Comparison of ENCODE assay signal across 13 cellular contexts in genomic region chr3:22474706-22475470, GRCh38.
DNase-seq lines count a peak whose midpoint lies in the region; TF ChIP-seq lines count a peak whose summit lies in the region.
"Had no signal": no experiment of that assay in that cellular context is flagged by ENCODE, and none has a peak within 500 bp of the region (broad histone marks: within the 10 kb centered on the region; RNA-seq: fewer than 3 reads in every experiment).

No MANE protein-coding gene starts in this region.

- H3K27me3 Mint-ChIP-seq in HFFc6 (ENCODE audit: insufficient read depth) = no peaks in the 10 kb centered on the region; the same call in 1 of the 2 replicates
- H3K27me3 Mint-ChIP-seq: activated B cell treated with CpG ODN at 0.5 μM for 24 hours; naive thymus-derived CD8-positive, alpha-beta T cell had no signal

- no peak overlapping the region for H3K4me3 Mint-ChIP-seq in HFFc6
- H3K4me3 Mint-ChIP-seq: activated B cell treated with CpG ODN at 0.5 μM for 24 hours; naive thymus-derived CD8-positive, alpha-beta T cell had no signal

- no peaks in the 10 kb centered on the region for H3K36me3 ChIP-seq in fibroblast of lung (ENCODE audit: control insufficient read depth, insufficient read depth, low read length)
- H3K36me3 ChIP-seq: adrenal gland, right lobe of liver had no signal

- H3K9me3 ChIP-seq in fibroblast of lung (ENCODE audit: control insufficient read depth, insufficient read depth, low read depth, low read length) = no peaks in the 10 kb centered on the region
- H3K9me3 ChIP-seq: adrenal gland, right lobe of liver had no signal

- no peaks in the 10 kb centered on the region for H3K4me1 ChIP-seq in fibroblast of lung (ENCODE audit: control insufficient read depth, extremely low read depth, insufficient read depth, low read length)
- H3K4me1 ChIP-seq: adrenal gland, right lobe of liver had no signal

- H3K4me1 Mint-ChIP-seq in HFFc6 (ENCODE audit: low read depth) = no peaks in the 10 kb centered on the region
- H3K4me1 Mint-ChIP-seq: activated B cell treated with CpG ODN at 0.5 μM for 24 hours; naive thymus-derived CD8-positive, alpha-beta T cell had no signal

- no peaks in the 10 kb centered on the region for H3K36me3 Mint-ChIP-seq in HFFc6 (ENCODE audit: low read depth)
- H3K36me3 Mint-ChIP-seq: naive thymus-derived CD8-positive, alpha-beta T cell had no signal

- no peaks in the 10 kb centered on the region for H3K27me3 ChIP-seq in fibroblast of lung (ENCODE audit: control insufficient read depth, insufficient read depth, low read length)
- H3K27me3 ChIP-seq: adrenal gland, right lobe of liver had no signal

- no peaks in the 10 kb centered on the region for H4K20me1 ChIP-seq in fibroblast of lung (ENCODE audit: control insufficient read depth, extremely low read depth, insufficient read depth, low read length)

- H3K27ac Mint-ChIP-seq in HFFc6 = no peak overlapping the region
- H3K27ac Mint-ChIP-seq: activated B cell treated with CpG ODN at 0.5 μM for 24 hours; naive thymus-derived CD8-positive, alpha-beta T cell had no signal

- no peak overlapping the region for H2AFZ ChIP-seq in fibroblast of lung (ENCODE audit: low read length)

- H3K4me2 ChIP-seq in fibroblast of lung (ENCODE audit: extremely low read depth, insufficient read depth, low read length) = no peak overlapping the region

- H3K9ac ChIP-seq in fibroblast of lung (ENCODE audit: insufficient read depth, low read length) = no peak overlapping the region

- H3K79me2 ChIP-seq in fibroblast of lung (ENCODE audit: control insufficient read depth, insufficient read depth, low read length) = no peaks in the 10 kb centered on the region

- TF ChIP-seq CTCF in fibroblast of lung (conservative IDR thresholded peaks at IDR 0.05 in 1 of 2, IDR thresholded peaks at IDR 0.05 in 1 of 2; ENCODE audit: low read depth in 1 of 2, low read length in 2 of 2) (no peak), HFFc6 (IDR thresholded peaks at IDR 0.05) (no peak)

- H3K9me3 Mint-ChIP-seq in HFFc6 = peaks cover 18% of the 10 kb centered on the region
- H3K9me3 Mint-ChIP-seq: activated B cell treated with CpG ODN at 0.5 μM for 24 hours had no signal

- H3K27ac ChIP-seq in fibroblast of lung (ENCODE audit: insufficient read depth, low read length) = no peak overlapping the region
- H3K27ac ChIP-seq: adrenal gland, dorsolateral prefrontal cortex, right lobe of liver had no signal

- DNase-seq in HS-27A (ENCODE audit: low read depth) (peak; percentile 69), RPMI7951 (ENCODE audit: low read depth) (peak; percentile 90), fibroblast of lung (ENCODE audit: low read depth in 2 of 2) (peak; percentile 71 to 81), stromal cell of bone marrow (ENCODE audit: low read depth) (peak; percentile 73), mesenteric fat pad (ENCODE audit: low spot score) (no peak), HFFc6 (no peak), NCI-H2196 (lab: John Stamatoyannopoulos, UW; ENCODE audit: unreplicated experiment) (no peak)
- DNase-seq: activated B cell treated with CpG ODN at 0.5 μM for 24 hours; dorsolateral prefrontal cortex; naive thymus-derived CD8-positive, alpha-beta T cell; NCI-H2227 treated with DMSO at 0.1 percent for 48 hours; right lobe of liver had no signal

- no peak overlapping the region for H3K4me3 ChIP-seq in fibroblast of lung (replicated peaks in 1 of 4; ENCODE audit: control extremely low read depth in 1 of 4, insufficient read depth in 1 of 4, low read depth in 3 of 4, low read length in 4 of 4)
- H3K4me3 ChIP-seq: adrenal gland, dorsolateral prefrontal cortex, right lobe of liver had no signal

Comparison
In these comparisons a context has a peak if more than half of its experiments do, and no peak if none do; other contexts are left out.
1. DNase-seq: peak in HS-27A (single experiment), RPMI7951 (single experiment), fibroblast of lung (2 of 2) and stromal cell of bone marrow (single experiment); none in mesenteric fat pad (single experiment), HFFc6 (single experiment) and NCI-H2196 (single experiment).